18 cellular contexts compared by ENCODE assay signal in genomic region chr5:141680178-141680577, GRCh38. TPM values are rescaled to one million over a fixed set of nuclear protein-coding genes. Genes with fewer than 3 reads are reported as not detected.
A peak's percentile ranks its signal among the peaks of the same experiment; 100 is the strongest.
DNase-seq lines count a peak whose midpoint lies in the region; ATAC-seq, FAIRE-seq and TF ChIP-seq lines count a peak whose summit lies in the region.
"Had no signal": no experiment of that assay in that cellular context is flagged by ENCODE, and none has a peak within 500 bp of the region (broad histone marks: within the 10 kb centered on the region; RNA-seq: fewer than 3 reads in every experiment).

No MANE protein-coding gene starts in this region.

- peaks cover 17% of the 10 kb centered on the region for H3K79me1 ChIP-seq in mesenchymal stem cell (replicated peaks; ENCODE audit: low read length, poor library complexity, severe bottlenecking)

- no peak overlapping the region for H3K18ac ChIP-seq in mesenchymal stem cell (ENCODE audit: low read depth in 1 of 2, low read length in 2 of 2)

- H2AK5ac ChIP-seq in mesenchymal stem cell (ENCODE audit: low read length, severe bottlenecking): no peak overlapping the region

- H3K4me1 ChIP-seq in heart left ventricle (peaks cover 0 to 52% (median 25%) of the 10 kb centered on the region in 12 donors), mesenchymal stem cell (ENCODE audit: control insufficient read depth, insufficient read depth, low read depth, low read length) (peaks cover 29% of the 10 kb centered on the region)
- H3K4me1 ChIP-seq: SJCRH30 had no signal

- no peak for TF ChIP-seq POLR2A in heart left ventricle (IDR thresholded peaks at IDR 0.05)

- peak overlapping the region in 1 of 2 experiments; percentile 31 for H3K14ac ChIP-seq in mesenchymal stem cell (ENCODE audit: low read length in 2 of 2)

- H3K9ac ChIP-seq in mesenchymal stem cell (ENCODE audit: low read length): no peak overlapping the region

- TF ChIP-seq CTCF in heart left ventricle (IDR thresholded peaks at IDR 0.05) (no peak), coronary artery (IDR thresholded peaks at IDR 0.05) (no peak)

- no peak overlapping the region for H2BK5ac ChIP-seq in mesenchymal stem cell (ENCODE audit: low read depth, low read length, poor library complexity, severe bottlenecking)

- no peak overlapping the region for H2AFZ ChIP-seq in mesenchymal stem cell (ENCODE audit: low read depth, low read length)

- no peak overlapping the region for H2BK15ac ChIP-seq in mesenchymal stem cell (ENCODE audit: low read depth, poor library complexity, severe bottlenecking)

- H3K27ac ChIP-seq in heart left ventricle (peak overlapping the region in 11 of 12 donors; percentile 79 to 99 (median 89)), coronary artery (peak overlapping the region in 1 of 2 donors; percentile 97), mesenchymal stem cell (ENCODE audit: low read length, poor library complexity, severe bottlenecking) (no peak overlapping the region), temporal lobe (ENCODE audit: low read depth, low read length) (peak overlapping the region; percentile 17), substantia nigra (ENCODE audit: low read depth, low read length, poor library complexity, severe bottlenecking) (no peak overlapping the region)

- ATAC-seq in heart left ventricle: no peak
- ATAC-seq: activated T-helper 17 cell treated with anti-CD3 and anti-CD28 coated beads, Interleukin-2, amount 50 U/mL, for 72 hours had no signal

- DNase-seq in heart left ventricle: no peak
- DNase-seq in cardiac septum (ENCODE audit: low spot score): no peak
- DNase-seq in coronary artery (ENCODE audit: low spot score): no peak
- DNase-seq in mesenchymal stem cell: no peak
- no peak for DNase-seq in urothelium cell line (ENCODE audit: low spot score)
- DNase-seq in COR-L47 (lab: John Stamatoyannopoulos, UW): no peak
- no peak for DNase-seq in substantia nigra (lab: John Stamatoyannopoulos, UW)
- DNase-seq: activated CD4-positive, alpha-beta T cell treated with anti-CD3 and anti-CD28 coated beads for 1 hour; central memory CD4-positive, alpha-beta T cell; DMS79; effector CD4-positive, alpha-beta T cell; NCI-H1436 treated with DMSO at 0.1 percent for 48 hours; NCI-H2227 treated with DMSO at 0.1 percent for 48 hours; T1000 had no signal

- peak overlapping the region in 1 of 2 experiments; percentile 5 for H3K4ac ChIP-seq in mesenchymal stem cell (ENCODE audit: low read depth in 1 of 2, low read length in 2 of 2)

- FAIRE-seq in urothelium cell line (lab: Jason Lieb, UNC): no peak
- FAIRE-seq: H54 had no signal

- intact Hi-C loops in heart left ventricle (cut with DNase I) (no loop called here), cardiac septum (cut with DNase I) (no loop called here)

- H4K8ac ChIP-seq in mesenchymal stem cell (ENCODE audit: low read length): no peak overlapping the region

- H3K27me3 ChIP-seq in heart left ventricle (no peaks in the 10 kb centered on the region), mesenchymal stem cell (ENCODE audit: control insufficient read depth in 1 of 2, insufficient read depth in 1 of 2, low read length in 2 of 2) (no peaks in the 10 kb centered on the region)
- H3K27me3 ChIP-seq: SJCRH30 had no signal

- 68 to 78% (median 70%) methylated on average over 5 to 16 of the region's 16 CpGs for WGBS in heart left ventricle, 4 donors
- WGBS in mesenchymal stem cell: 97% methylated on average over 16 of the region's 16 CpGs

- peak overlapping the region in 1 of 2 experiments; percentile 36 for H3K23ac ChIP-seq in mesenchymal stem cell (ENCODE audit: low read length in 2 of 2)

- H4K91ac ChIP-seq in mesenchymal stem cell (ENCODE audit: low read length): no peak overlapping the region

- H3K4me3 ChIP-seq in heart left ventricle (peak overlapping the region in 11 of 12 donors; percentile 18 to 79 (median 60)), coronary artery (peak overlapping the region; percentile 75), mesenchymal stem cell (ENCODE audit: insufficient read depth in 1 of 2, low read depth in 1 of 2, low read length in 2 of 2) (no peak overlapping the region)

- no peak overlapping the region for H3K4me2 ChIP-seq in mesenchymal stem cell (ENCODE audit: low read length, poor library complexity, severe bottlenecking)

- no peaks in the 10 kb centered on the region for H3K9me3 ChIP-seq in heart left ventricle
- no peaks in the 10 kb centered on the region for H3K9me3 ChIP-seq in mesenchymal stem cell (ENCODE audit: control insufficient read depth, low read length)
- H3K9me3 ChIP-seq: SJCRH30 had no signal

- no peak overlapping the region for H2BK120ac ChIP-seq in mesenchymal stem cell (ENCODE audit: low read depth, low read length)

- H3K36me3 ChIP-seq in heart left ventricle (peaks cover 0 to 32% (median 8%) of the 10 kb centered on the region in 9 donors), mesenchymal stem cell (ENCODE audit: control insufficient read depth in 1 of 2, insufficient read depth in 2 of 2, low read depth in 1 of 2, low read length in 2 of 2) (peaks cover 18 to 21% of the 10 kb centered on the region in 2 experiments)
- H3K36me3 ChIP-seq: SJCRH30 had no signal

- H2BK12ac ChIP-seq in mesenchymal stem cell (ENCODE audit: low read length in 2 of 2): peak overlapping the region; percentile 20 to 45

RNA-seq across cellular contexts. Expression of gene ARAP3, which starts 1.9 kb away (rescaled TPM):
- total RNA-seq in heart left ventricle: 10 to 100 TPM in 6 of 9 donors, 1 to 10 TPM in 3; 8.9 to 20.5 (median 13.8) TPM
- polyA plus RNA-seq in heart left ventricle: 10 to 100 TPM; 13.0 to 15.8 TPM
- total RNA-seq in cardiac septum: 22.9 TPM
- polyA plus RNA-seq in mesenchymal stem cell (2013, experiment 1 of 2): 6.8 TPM
- 6.3 TPM for polyA plus RNA-seq in mesenchymal stem cell (2013, experiment 2 of 2)
- 4.7 TPM for total RNA-seq in temporal lobe

RNA-seq across cellular contexts. Expression of gene FCHSD1, which starts 29.0 kb away (rescaled TPM):
- total RNA-seq in heart left ventricle: 1 to 10 TPM; 1.2 to 8.8 (median 2.3) TPM
- polyA plus RNA-seq in heart left ventricle: 1 to 10 TPM; 2.5 to 2.9 TPM
- total RNA-seq in cardiac septum: 4.1 TPM
- 17.4 TPM for polyA plus RNA-seq in mesenchymal stem cell (2013, experiment 1 of 2)
- 17.0 TPM for polyA plus RNA-seq in mesenchymal stem cell (2013, experiment 2 of 2)
- total RNA-seq in temporal lobe: 3.7 TPM

RNA-seq across cellular contexts. Expression of gene RELL2, which starts 43.4 kb away (rescaled TPM):
- total RNA-seq in heart left ventricle: 1 to 10 TPM in 3 of 9 donors, under 1 TPM in 6; 0.25 to 2.5 (median 0.65) TPM
- 1 to 10 TPM in 1 of 2 donors, under 1 TPM in 1; 0.88 to 2.7 TPM for polyA plus RNA-seq in heart left ventricle
- 0.70 TPM for total RNA-seq in cardiac septum
- polyA plus RNA-seq in mesenchymal stem cell (2013, experiment 1 of 2): 4.3 TPM
- polyA plus RNA-seq in mesenchymal stem cell (2013, experiment 2 of 2): 4.2 TPM
- total RNA-seq in temporal lobe: 4.9 TPM

RNA-seq across cellular contexts. Expression of gene HDAC3, which starts 43.5 kb away (rescaled TPM):
- total RNA-seq in heart left ventricle (10 to 100 TPM; 24.5 to 39.0 (median 32.2) TPM), cardiac septum (34.1 TPM), temporal lobe (38.6 TPM)
- 10 to 100 TPM; 33.3 TPM for polyA plus RNA-seq in heart left ventricle
- 42.8 TPM for polyA plus RNA-seq in mesenchymal stem cell (2013, experiment 1 of 2)
- polyA plus RNA-seq in mesenchymal stem cell (2013, experiment 2 of 2): 42.2 TPM

Comparison
In these comparisons a context has a peak if more than half of its experiments do, and no peak if none do; other contexts are left out.
1. H3K27ac ChIP-seq: peak in heart left ventricle (11 of 12) and temporal lobe (single experiment); none in mesenchymal stem cell (single experiment) and substantia nigra (single experiment).
2. H3K4me3 ChIP-seq: peak in heart left ventricle (11 of 12) and coronary artery (single experiment); none in mesenchymal stem cell (0 of 2).